In genomic region chr6:53203483-53203882, GRCh38 we compare ENCODE assay signal across 15 cellular contexts. TPM values are rescaled to one million over a fixed set of nuclear protein-coding genes. Genes with fewer than 3 reads are reported as not detected.
"Had no signal": no experiment of that assay in that cellular context is flagged by ENCODE, and none has a peak within 500 bp of the region (broad histone marks: within the 10 kb centered on the region; RNA-seq: fewer than 3 reads in every experiment).

No MANE protein-coding gene starts in this region.

- H3K27ac ChIP-seq: ascending aorta, hepatocyte, ovary, suprapubic skin, upper lobe of left lung had no signal

- DNase-seq: activated CD4-positive, alpha-beta T cell treated with anti-CD3 and anti-CD28 coated beads for 4 hours; activated CD8-positive, alpha-beta memory T cell treated with anti-CD3 and anti-CD28 coated beads, Interleukin-2, amount 50 U/mL, for 48 hours; activated CD8-positive, alpha-beta T cell treated with anti-CD3 and anti-CD28 coated beads for 36 hours; activated naive CD4-positive, alpha-beta T cell treated with Interleukin-2 at 50 U/mL for 16 hours; activated naive CD8-positive, alpha-beta T cell treated with anti-CD3 and anti-CD28 coated beads, Interleukin-2, amount 50 U/mL, for 24 hours; endodermal cell; erythroblast; ovary; stimulated activated CD4-positive, alpha-beta T cell treated with anti-CD3 and anti-CD28 coated beads, Interleukin-2, amount 100 ng/mL, for 48 hours; stimulated activated naive CD8-positive, alpha-beta T cell treated with anti-CD3 and anti-CD28 coated beads, Interleukin-15, Interleukin-2, amounts not matched to agents 100 U/mL and 50 U/mL, for 24 hours had no signal

- ATAC-seq: activated CD8-positive, alpha-beta T cell treated with anti-CD3 and anti-CD28 coated beads for 36 hours; activated naive CD8-positive, alpha-beta T cell treated with anti-CD3 and anti-CD28 coated beads, Interleukin-2, amount 50 U/mL, for 24 hours; stimulated activated naive CD8-positive, alpha-beta T cell treated with anti-CD3 and anti-CD28 coated beads, Interleukin-15, Interleukin-2, amounts not matched to agents 100 U/mL and 50 U/mL, for 24 hours had no signal

- H3K4me3 Mint-ChIP-seq: activated CD8-positive, alpha-beta T cell treated with anti-CD3 and anti-CD28 coated beads for 36 hours; activated naive CD8-positive, alpha-beta T cell treated with anti-CD3 and anti-CD28 coated beads, Interleukin-2, amount 50 U/mL, for 24 hours; endodermal cell; neural crest cell had no signal

- H3K27me3 ChIP-seq: ascending aorta, hepatocyte, ovary, suprapubic skin, upper lobe of left lung had no signal

- H2AFZ ChIP-seq: hepatocyte had no signal

- H3K4me2 ChIP-seq: hepatocyte had no signal

- H3K4me1 Mint-ChIP-seq: neural crest cell had no signal

- H3K27ac Mint-ChIP-seq: activated CD8-positive, alpha-beta T cell treated with anti-CD3 and anti-CD28 coated beads for 36 hours; activated naive CD8-positive, alpha-beta T cell treated with anti-CD3 and anti-CD28 coated beads, Interleukin-2, amount 50 U/mL, for 24 hours had no signal

- H3K4me3 ChIP-seq: ascending aorta, hepatocyte, ovary, suprapubic skin, upper lobe of left lung had no signal

- H3K9me3 ChIP-seq: ascending aorta, ovary, suprapubic skin, upper lobe of left lung had no signal

- H3K36me3 ChIP-seq: ascending aorta, ovary, suprapubic skin, upper lobe of left lung had no signal

- H3K4me1 ChIP-seq: ascending aorta, suprapubic skin, upper lobe of left lung had no signal

- H3K27me3 Mint-ChIP-seq: activated CD8-positive, alpha-beta T cell treated with anti-CD3 and anti-CD28 coated beads for 36 hours; activated naive CD8-positive, alpha-beta T cell treated with anti-CD3 and anti-CD28 coated beads, Interleukin-2, amount 50 U/mL, for 24 hours had no signal

- H3K79me2 ChIP-seq: hepatocyte had no signal

- H3K9me3 Mint-ChIP-seq: activated CD8-positive, alpha-beta T cell treated with anti-CD3 and anti-CD28 coated beads for 36 hours; activated naive CD8-positive, alpha-beta T cell treated with anti-CD3 and anti-CD28 coated beads, Interleukin-2, amount 50 U/mL, for 24 hours; endodermal cell; neural crest cell had no signal

RNA-seq across cellular contexts. Expression of gene GCM1, which starts 54.8 kb away (rescaled TPM):
- polyA plus RNA-seq: hepatocyte, ovary had no signal
